36 cellular contexts compared by ENCODE assay signal in genomic region chrX:124392794-124393193, GRCh38. TPM values are rescaled to one million over a fixed set of nuclear protein-coding genes. Genes with fewer than 3 reads are reported as not detected.
"Had no signal": no experiment of that assay in that cellular context is flagged by ENCODE, and none has a peak within 500 bp of the region (broad histone marks: within the 10 kb centered on the region; RNA-seq: fewer than 3 reads in every experiment).

No MANE protein-coding gene starts in this region.

- H3K4me1 Mint-ChIP-seq: endodermal cell, mesothelial cell of epicardium had no signal

- H3K27me3 Mint-ChIP-seq: activated naive CD4-positive, alpha-beta T cell treated with anti-CD3 and anti-CD28 coated beads, Interleukin-2, amount 50 U/mL, for 24 hours; activated naive CD8-positive, alpha-beta T cell treated with anti-CD3 and anti-CD28 coated beads, Interleukin-2, amount 50 U/mL, for 24 hours; central memory CD8-positive, alpha-beta T cell; dendritic cell treated with granulocyte-macrophage colony-stimulating factor and Interleukin-4, amounts not matched to agents 40 ng/mL and 50 ng/mL, for 4 days; stimulated activated naive CD8-positive, alpha-beta T cell treated with anti-CD3 and anti-CD28 coated beads, Interleukin-15, Interleukin-2, amounts not matched to agents 100 ng/mL and 50 ng/mL, for 24 hours had no signal

- H3K4me3 ChIP-seq: breast epithelium, psoas muscle, sigmoid colon, thyroid gland, upper lobe of right lung had no signal

- H3K27me3 ChIP-seq: sigmoid colon, thyroid gland, upper lobe of right lung had no signal

- H3K79me2 ChIP-seq: parathyroid adenoma had no signal

- H3K4me1 ChIP-seq: breast epithelium, parathyroid adenoma, psoas muscle, thyroid gland, upper lobe of right lung had no signal

- H3K36me3 ChIP-seq: breast epithelium, sigmoid colon, thyroid gland, upper lobe of right lung, WERI-Rb-1 had no signal

- ATAC-seq: activated CD4-positive, CD25-positive, alpha-beta regulatory T cell treated with anti-CD3 and anti-CD28 coated beads, Interleukin-2, amount 50 U/mL, for 24 hours; activated naive CD8-positive, alpha-beta T cell treated with anti-CD3 and anti-CD28 coated beads, Interleukin-2, amount 50 U/mL, for 24 hours; esophagus mucosa; left colon; psoas muscle; upper lobe of right lung had no signal

- H3K36me3 Mint-ChIP-seq: activated naive CD4-positive, alpha-beta T cell treated with anti-CD3 and anti-CD28 coated beads, Interleukin-2, amount 50 U/mL, for 24 hours; mesothelial cell of epicardium; naive B cell had no signal

- H3K27ac ChIP-seq: breast epithelium, parathyroid adenoma, psoas muscle, sigmoid colon, thyroid gland, upper lobe of right lung, WERI-Rb-1 had no signal

- H3K27ac Mint-ChIP-seq: activated naive CD4-positive, alpha-beta T cell treated with anti-CD3 and anti-CD28 coated beads, Interleukin-2, amount 50 U/mL, for 24 hours; dendritic cell treated with granulocyte-macrophage colony-stimulating factor and Interleukin-4, amounts not matched to agents 40 ng/mL and 50 ng/mL, for 4 days; endodermal cell; mesothelial cell of epicardium; naive B cell had no signal

- DNase-seq: activated CD4-positive, alpha-beta T cell treated with anti-CD3 and anti-CD28 coated beads for 48 hours; activated CD4-positive, alpha-beta T cell treated with anti-CD3 and anti-CD28 coated beads, Interleukin-2, amount 50 U/mL, for 48 hours; activated CD8-positive, alpha-beta memory T cell treated with anti-CD3 and anti-CD28 coated beads, Interleukin-2, amount 50 U/mL, for 48 hours; activated naive CD8-positive, alpha-beta T cell treated with anti-CD3 and anti-CD28 coated beads, Interleukin-2, amount 50 U/mL, for 24 hours; activated T-cell treated with anti-CD3 and anti-CD28 coated beads, Interleukin-2, amount 50 U/mL, for 48 hours; amygdala; endodermal cell; foreskin fibroblast; head of caudate nucleus; hippocampal formation; immature natural killer cell; kidney; left colon; naive B cell; nucleus accumbens; psoas muscle; sigmoid colon; small intestine; stimulated activated CD4-positive, alpha-beta T cell treated with anti-CD3 and anti-CD28 coated beads, Interleukin-4, amount 100 ng/mL, for 24 hours; substantia nigra; T1000; thyroid gland; upper lobe of right lung; WERI-Rb-1 had no signal

- H3K9me3 ChIP-seq: breast epithelium, psoas muscle, sigmoid colon, thyroid gland, upper lobe of right lung had no signal

- H3K9me3 Mint-ChIP-seq: activated naive CD4-positive, alpha-beta T cell treated with anti-CD3 and anti-CD28 coated beads, Interleukin-2, amount 50 U/mL, for 24 hours; activated naive CD8-positive, alpha-beta T cell treated with anti-CD3 and anti-CD28 coated beads, Interleukin-2, amount 50 U/mL, for 24 hours; activated T-helper 2 cell treated with anti-CD3 and anti-CD28 coated beads, Interferon-gamma antibody, Interleukin-2, Interleukin-4, amounts not matched to agents 10 μg/mL and 5 μg/mL and 100 μg/mL, durations not matched to agents 14 hours and 24 hours and 36 hours; central memory CD8-positive, alpha-beta T cell; dendritic cell treated with granulocyte-macrophage colony-stimulating factor and Interleukin-4, amounts not matched to agents 40 ng/mL and 50 ng/mL, for 4 days; endodermal cell; immature natural killer cell; mesothelial cell of epicardium; naive B cell; neural crest cell; stimulated activated effector memory CD8-positive, alpha-beta T cell treated with anti-CD3 and anti-CD28 coated beads, Interleukin-12 subunit alpha, Interleukin-12 subunit beta, amount 100 ng/mL, for 72 hours; stimulated activated naive CD8-positive, alpha-beta T cell treated with anti-CD3 and anti-CD28 coated beads, Interleukin-15, Interleukin-2, amounts not matched to agents 100 ng/mL and 50 ng/mL, for 24 hours had no signal

- H3K4me3 Mint-ChIP-seq: activated naive CD4-positive, alpha-beta T cell treated with anti-CD3 and anti-CD28 coated beads, Interleukin-2, amount 50 U/mL, for 24 hours; activated naive CD8-positive, alpha-beta T cell treated with anti-CD3 and anti-CD28 coated beads, Interleukin-2, amount 50 U/mL, for 24 hours; central memory CD8-positive, alpha-beta T cell; dendritic cell treated with granulocyte-macrophage colony-stimulating factor and Interleukin-4, amounts not matched to agents 40 ng/mL and 50 ng/mL, for 4 days; endodermal cell; immature natural killer cell; mesothelial cell of epicardium; naive B cell; neural crest cell; stimulated activated effector memory CD8-positive, alpha-beta T cell treated with anti-CD3 and anti-CD28 coated beads, Interleukin-12 subunit alpha, Interleukin-12 subunit beta, amount 100 ng/mL, for 72 hours; stimulated activated naive CD8-positive, alpha-beta T cell treated with anti-CD3 and anti-CD28 coated beads, Interleukin-15, Interleukin-2, amounts not matched to agents 100 ng/mL and 50 ng/mL, for 24 hours had no signal

- H2AFZ ChIP-seq: parathyroid adenoma had no signal

- H3K9ac ChIP-seq: parathyroid adenoma had no signal

RNA-seq across cellular contexts. Expression of gene SH2D1A, which starts 46.4 kb away (rescaled TPM):
- total RNA-seq: endodermal cell, mesothelial cell of epicardium had no signal
